In the genomic region with DNA sequence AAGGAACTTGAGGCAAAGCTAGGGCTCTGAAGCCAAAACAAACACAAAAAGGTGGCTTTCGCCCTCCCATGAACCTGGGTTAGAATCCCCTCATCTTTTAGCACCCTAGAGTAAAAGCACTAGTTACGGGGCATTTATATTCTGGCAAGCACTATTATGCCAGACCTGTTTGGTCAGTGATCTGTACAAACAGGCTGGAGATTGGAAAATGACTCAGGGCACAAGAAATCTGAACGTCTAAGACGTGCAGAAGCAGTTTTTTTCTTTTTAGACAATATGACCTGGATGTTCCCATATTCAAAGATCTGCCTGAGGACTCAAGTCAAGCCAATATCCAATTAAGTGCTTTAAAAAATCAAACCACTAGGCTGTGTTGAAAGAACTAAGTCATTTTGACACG, we compare ENCODE assay signal across 2 cellular contexts.
TF ChIP-seq lines count a peak whose summit lies in the region.

No MANE protein-coding gene starts in this region.

TF ChIP-seq in SK-N-SH treated with all-trans-retinoic acid at 6 μM for 48 hours, 23 proteins besides CTCF, POLR2A, EP300 and RAD21 (continued from another document):
- TF ChIP-seq POU6F1 (CRISPR knock-in tag; IDR thresholded peaks at IDR 0.05; ENCODE audit: borderline replicate concordance, low read depth): no peak
- no peak for TF ChIP-seq ZNF8 (CRISPR knock-in tag; IDR thresholded peaks at IDR 0.05)
- no peak for TF ChIP-seq ZNF70 (CRISPR knock-in tag; IDR thresholded peaks at IDR 0.05)
- TF ChIP-seq CSDC2 (CRISPR knock-in tag; IDR thresholded peaks at IDR 0.05): no peak
- TF ChIP-seq TOX (CRISPR knock-in tag; IDR thresholded peaks at IDR 0.05; ENCODE audit: borderline replicate concordance): no peak

TF ChIP-seq in WTC11, 78 proteins besides CTCF, POLR2A, EP300 and RAD21 (continued from another document):
- TF ChIP-seq, protein P1, sequence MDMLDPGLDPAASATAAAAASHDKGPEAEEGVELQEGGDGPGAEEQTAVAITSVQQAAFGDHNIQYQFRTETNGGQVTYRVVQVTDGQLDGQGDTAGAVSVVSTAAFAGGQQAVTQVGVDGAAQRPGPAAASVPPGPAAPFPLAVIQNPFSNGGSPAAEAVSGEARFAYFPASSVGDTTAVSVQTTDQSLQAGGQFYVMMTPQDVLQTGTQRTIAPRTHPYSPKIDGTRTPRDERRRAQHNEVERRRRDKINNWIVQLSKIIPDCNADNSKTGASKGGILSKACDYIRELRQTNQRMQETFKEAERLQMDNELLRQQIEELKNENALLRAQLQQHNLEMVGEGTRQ (CRISPR knock-in tag; IDR thresholded peaks at IDR 0.05): no peak
- TF ChIP-seq, protein P2, sequence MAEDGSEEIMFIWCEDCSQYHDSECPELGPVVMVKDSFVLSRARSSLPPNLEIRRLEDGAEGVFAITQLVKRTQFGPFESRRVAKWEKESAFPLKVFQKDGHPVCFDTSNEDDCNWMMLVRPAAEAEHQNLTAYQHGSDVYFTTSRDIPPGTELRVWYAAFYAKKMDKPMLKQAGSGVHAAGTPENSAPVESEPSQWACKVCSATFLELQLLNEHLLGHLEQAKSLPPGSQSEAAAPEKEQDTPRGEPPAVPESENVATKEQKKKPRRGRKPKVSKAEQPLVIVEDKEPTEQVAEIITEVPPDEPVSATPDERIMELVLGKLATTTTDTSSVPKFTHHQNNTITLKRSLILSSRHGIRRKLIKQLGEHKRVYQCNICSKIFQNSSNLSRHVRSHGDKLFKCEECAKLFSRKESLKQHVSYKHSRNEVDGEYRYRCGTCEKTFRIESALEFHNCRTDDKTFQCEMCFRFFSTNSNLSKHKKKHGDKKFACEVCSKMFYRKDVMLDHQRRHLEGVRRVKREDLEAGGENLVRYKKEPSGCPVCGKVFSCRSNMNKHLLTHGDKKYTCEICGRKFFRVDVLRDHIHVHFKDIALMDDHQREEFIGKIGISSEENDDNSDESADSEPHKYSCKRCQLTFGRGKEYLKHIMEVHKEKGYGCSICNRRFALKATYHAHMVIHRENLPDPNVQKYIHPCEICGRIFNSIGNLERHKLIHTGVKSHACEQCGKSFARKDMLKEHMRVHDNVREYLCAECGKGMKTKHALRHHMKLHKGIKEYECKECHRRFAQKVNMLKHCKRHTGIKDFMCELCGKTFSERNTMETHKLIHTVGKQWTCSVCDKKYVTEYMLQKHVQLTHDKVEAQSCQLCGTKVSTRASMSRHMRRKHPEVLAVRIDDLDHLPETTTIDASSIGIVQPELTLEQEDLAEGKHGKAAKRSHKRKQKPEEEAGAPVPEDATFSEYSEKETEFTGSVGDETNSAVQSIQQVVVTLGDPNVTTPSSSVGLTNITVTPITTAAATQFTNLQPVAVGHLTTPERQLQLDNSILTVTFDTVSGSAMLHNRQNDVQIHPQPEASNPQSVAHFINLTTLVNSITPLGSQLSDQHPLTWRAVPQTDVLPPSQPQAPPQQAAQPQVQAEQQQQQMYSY (CRISPR knock-in tag; IDR thresholded peaks at IDR 0.05): no peak
- no peak for TF ChIP-seq OVOL2 (CRISPR knock-in tag; IDR thresholded peaks at IDR 0.05; ENCODE audit: borderline replicate concordance)
- TF ChIP-seq, protein P3, sequence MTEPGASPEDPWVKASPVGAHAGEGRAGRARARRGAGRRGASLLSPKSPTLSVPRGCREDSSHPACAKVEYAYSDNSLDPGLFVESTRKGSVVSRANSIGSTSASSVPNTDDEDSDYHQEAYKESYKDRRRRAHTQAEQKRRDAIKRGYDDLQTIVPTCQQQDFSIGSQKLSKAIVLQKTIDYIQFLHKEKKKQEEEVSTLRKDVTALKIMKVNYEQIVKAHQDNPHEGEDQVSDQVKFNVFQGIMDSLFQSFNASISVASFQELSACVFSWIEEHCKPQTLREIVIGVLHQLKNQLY (CRISPR knock-in tag; IDR thresholded peaks at IDR 0.05): no peak
- TF ChIP-seq NR1H2 (CRISPR knock-in tag; IDR thresholded peaks at IDR 0.05): no peak
- no peak for TF ChIP-seq ZNF423 (CRISPR knock-in tag; IDR thresholded peaks at IDR 0.05)
- TF ChIP-seq ZNF317 (CRISPR knock-in tag; IDR thresholded peaks at IDR 0.05; ENCODE audit: borderline replicate concordance, low read depth): no peak
- no peak for TF ChIP-seq ZSCAN18 (CRISPR knock-in tag; IDR thresholded peaks at IDR 0.05)
- no peak for TF ChIP-seq SP1 (CRISPR knock-in tag; conservative IDR thresholded peaks at IDR 0.05)
- TF ChIP-seq NFE2L1 (CRISPR knock-in tag; IDR thresholded peaks at IDR 0.05): no peak
- no peak for TF ChIP-seq ETV6 (CRISPR knock-in tag; IDR thresholded peaks at IDR 0.05)
- TF ChIP-seq SOX15 (CRISPR knock-in tag; IDR thresholded peaks at IDR 0.05): no peak
- no peak for TF ChIP-seq ZNF396 (CRISPR knock-in tag; IDR thresholded peaks at IDR 0.05; ENCODE audit: borderline replicate concordance)
- TF ChIP-seq TEAD1 (CRISPR knock-in tag; IDR thresholded peaks at IDR 0.05): no peak
- TF ChIP-seq FOXP1 (CRISPR knock-in tag; IDR thresholded peaks at IDR 0.05; ENCODE audit: borderline replicate concordance): no peak
- TF ChIP-seq CBFB (CRISPR knock-in tag; IDR thresholded peaks at IDR 0.05; ENCODE audit: low read depth): no peak
- no peak for TF ChIP-seq AR (CRISPR knock-in tag; IDR thresholded peaks at IDR 0.05)
